ENCODE assay signal across 8 cellular contexts in genomic region chr12:104974626-104975290, GRCh38.
DNase-seq lines count a peak whose midpoint lies in the region; ATAC-seq and TF ChIP-seq lines count a peak whose summit lies in the region.

No MANE protein-coding gene starts in this region.

- DNase-seq in ELR (ENCODE audit: low read depth) (peak; percentile 95), epithelial cell of esophagus (ENCODE audit: low read depth) (peak; percentile 91), middle frontal gyrus (ENCODE audit: extremely low spot score, low spot score) (no peak), NCI-H1694 treated with DMSO at 0.1 percent for 48 hours (lab: John Stamatoyannopoulos, UW) (no peak), T-helper 1 cell (no peak), HAP-1 (ENCODE audit: low spot score in 2 of 2) (no peak)

- no peak overlapping the region for H3K4me3 ChIP-seq in epithelial cell of esophagus (ENCODE audit: low read length)
- no peak overlapping the region for H3K4me3 ChIP-seq in HAP-1

- no peaks in the 10 kb centered on the region for H3K27me3 ChIP-seq in HAP-1 (ENCODE audit: low read depth)

- in situ Hi-C loops in HAP-1 (cut with MboI; ENCODE audit: low sequenced_read_pairs) = no loop called here

- H3K36me3 ChIP-seq in HAP-1 (replicated peaks) = no peaks in the 10 kb centered on the region

- no peaks in the 10 kb centered on the region for H3K9me3 ChIP-seq in HAP-1

- ATAC-seq in GM21423 (IDR thresholded peaks at IDR 0.05; ENCODE audit: unreplicated experiment) (peak; percentile 98), HG03469 (IDR thresholded peaks at IDR 0.05; ENCODE audit: unreplicated experiment) (peak; percentile 93)

- no peaks in the 10 kb centered on the region for H3K4me1 ChIP-seq in HAP-1

- no peak for TF ChIP-seq CTCF in epithelial cell of esophagus (IDR thresholded peaks at IDR 0.05; ENCODE audit: insufficient read depth, low read depth, low read length, missing control alignments)

Comparison
In these comparisons a context has a peak if more than half of its experiments do, and no peak if none do; other contexts are left out.
1. DNase-seq: peak in ELR (single experiment) and epithelial cell of esophagus (single experiment); none in middle frontal gyrus (single experiment), NCI-H1694 treated with DMSO at 0.1 percent for 48 hours (single experiment), T-helper 1 cell (0 of 5) and HAP-1 (0 of 2).